ENCODE assay signal across 8 cellular contexts in genomic region chr18:56650944-56651770, GRCh38. TPM values are rescaled to one million over a fixed set of nuclear protein-coding genes. Genes with fewer than 3 reads are reported as not detected.
DNase-seq lines count a peak whose midpoint lies in the region; ATAC-seq and TF ChIP-seq lines count a peak whose summit lies in the region.

Gene WDR7, plus strand, starts transcription at chr18:56651359. Its CDS starts 21,157 bp downstream, at chr18:56672516.

- no peaks in the 10 kb centered on the region for H3K27me3 ChIP-seq in kidney epithelial cell (ENCODE audit: control insufficient read depth, insufficient read depth, low read length)

- peak within 1 kb of the TSS; percentile 90 for H3K27ac Mint-ChIP-seq in activated CD4-positive, alpha-beta T cell treated with anti-CD3 and anti-CD28 coated beads for 36 hours

- TF ChIP-seq CTCF in kidney epithelial cell (IDR thresholded peaks at IDR 0.05; ENCODE audit: insufficient read depth, low read length, poor library complexity, severe bottlenecking): no peak

- H3K4me3 Mint-ChIP-seq in activated CD4-positive, alpha-beta T cell treated with anti-CD3 and anti-CD28 coated beads for 36 hours: peak within 1 kb of the TSS; percentile 89

- no peaks in the 10 kb centered on the region for H3K36me3 ChIP-seq in kidney epithelial cell (ENCODE audit: control insufficient read depth, insufficient read depth, low read length)

- H3K36me3 Mint-ChIP-seq in activated CD4-positive, alpha-beta T cell treated with anti-CD3 and anti-CD28 coated beads for 36 hours (ENCODE audit: low read depth): peaks cover 4% of the 10 kb centered on the region

- H3K27me3 Mint-ChIP-seq in activated CD4-positive, alpha-beta T cell treated with anti-CD3 and anti-CD28 coated beads for 36 hours: no peaks in the 10 kb centered on the region

- intact Hi-C loops in activated CD4-positive, alpha-beta T cell treated with anti-CD3 and anti-CD28 coated beads for 36 hours (cut with DNase I, micrococcal nuclease): loop anchor here (1.0 to 10.0 kb wide), 4 partner anchors 13 to 970 kb away; partner anchors contain the start of genes NARS1 (in 2 of the 2) and TXNL1 (in 2 of the 2)

- ATAC-seq in HG03442 (IDR thresholded peaks at IDR 0.05; ENCODE audit: unreplicated experiment): peak; percentile 95
- peak; percentile 93 for ATAC-seq in activated CD4-positive, alpha-beta T cell treated with anti-CD3 and anti-CD28 coated beads for 36 hours

- CTCF ChIA-PET in activated CD4-positive, alpha-beta T cell treated with anti-CD3 and anti-CD28 coated beads for 36 hours (lab: Charles Lee): interaction anchor here (0.7 to 2.8 kb wide), 8 partner anchors 10 to 807 kb away, joined by 3 to 19 read pairs (median 3); no protein-coding TSS in a partner anchor

- no peaks in the 10 kb centered on the region for H3K9me3 Mint-ChIP-seq in activated CD4-positive, alpha-beta T cell treated with anti-CD3 and anti-CD28 coated beads for 36 hours (ENCODE audit: low read depth)

- peaks cover 42% of the 10 kb centered on the region for H3K4me1 Mint-ChIP-seq in activated CD4-positive, alpha-beta T cell treated with anti-CD3 and anti-CD28 coated beads for 36 hours

- peak within 1 kb of the TSS; percentile 78 for H3K27ac ChIP-seq in cingulate gyrus (ENCODE audit: low read depth, low read length)

- peak within 1 kb of the TSS; percentile 98 for H3K4me3 ChIP-seq in kidney epithelial cell (ENCODE audit: low read depth, low read length)

- POLR2A ChIA-PET in activated CD4-positive, alpha-beta T cell treated with anti-CD3 and anti-CD28 coated beads for 36 hours (lab: Charles Lee): interaction anchor here (1.0 to 1.3 kb wide), 2 partner anchors 13 to 971 kb away, joined by 3 to 7 read pairs; partner anchors contain the start of gene NARS1

- DNase-seq in Ammon's horn (ENCODE audit: low spot score) (peak; percentile 99), GM19238 (ENCODE audit: insufficient read length, low spot score) (peak; percentile 53), NCI-H524 (lab: John Stamatoyannopoulos, UW) (peak; percentile 98), kidney epithelial cell (ENCODE audit: low read depth) (peak; percentile 98)
- peak; percentile 98 for DNase-seq in activated CD4-positive, alpha-beta T cell treated with anti-CD3 and anti-CD28 coated beads for 36 hours
- peak; percentile 95 for DNase-seq in stimulated activated CD4-positive, alpha-beta T cell treated with anti-CD3 and anti-CD28 coated beads, Interleukin-15, amount 100 ng/mL, for 48 hours (ENCODE audit: low read depth in 2 of 2)

RNA-seq across cellular contexts. Expression of gene WDR7, which starts in this region (rescaled TPM):
- 10 to 100 TPM; 21.5 to 23.1 TPM for total RNA-seq in activated CD4-positive, alpha-beta T cell treated with anti-CD3 and anti-CD28 coated beads for 36 hours
- total RNA-seq in kidney epithelial cell: 8.7 and 13.7 TPM in 2 replicates

Comparison
In these comparisons a context has a peak if more than half of its experiments do, and no peak if none do; other contexts are left out.
1. Peak in every context shown above with its lines: DNase-seq, ATAC-seq, H3K4me3 ChIP-seq and H3K27ac ChIP-seq.